ENCODE assay signal across 2 cellular contexts in the genomic region with DNA sequence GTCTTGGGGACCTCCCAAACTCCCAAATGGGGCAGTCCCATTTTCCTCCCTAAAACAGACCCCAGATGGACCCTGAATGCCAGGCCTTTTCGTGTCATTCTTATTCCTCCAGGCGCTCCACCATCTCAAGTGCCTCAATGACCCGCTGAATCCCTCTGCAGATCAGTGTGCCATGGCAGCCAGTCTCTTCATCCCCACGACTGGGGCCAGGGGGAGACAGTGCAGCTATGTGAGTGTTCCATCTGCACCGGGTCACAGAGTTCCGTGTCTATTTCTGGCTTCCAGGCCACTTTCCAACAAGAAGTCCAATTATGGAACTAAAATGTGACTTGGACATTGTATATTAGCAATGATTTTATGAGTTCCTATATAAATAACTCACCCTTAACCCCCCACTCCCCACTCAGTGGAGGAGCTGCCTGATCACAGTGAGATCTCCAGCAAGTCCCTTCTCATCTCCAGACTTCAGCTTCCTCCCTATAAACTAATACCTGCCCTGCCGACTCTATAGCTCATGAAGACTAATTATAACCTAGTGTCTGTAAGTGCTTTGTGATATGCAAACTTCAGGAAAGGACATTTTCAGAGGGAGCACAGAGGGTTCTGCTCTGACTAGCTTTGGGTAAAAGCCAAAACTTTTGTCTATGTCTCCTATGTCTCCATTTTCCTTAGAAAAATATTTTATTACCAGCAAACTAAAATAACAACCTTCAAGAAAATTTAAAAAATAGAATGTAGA.
TF ChIP-seq lines count a peak whose summit lies in the region.

No MANE protein-coding gene starts in this region.

TF ChIP-seq in liver, 16 proteins besides CTCF, POLR2A, EP300 and RAD21:
- TF ChIP-seq FOXA2 (IDR thresholded peaks at IDR 0.05) = no peak
- no peak for TF ChIP-seq FOXA1 (IDR thresholded peaks at IDR 0.05)
- no peak for TF ChIP-seq EGR1 (IDR thresholded peaks at IDR 0.05; ENCODE audit: low read depth in 2 of 2)
- TF ChIP-seq RXRA (IDR thresholded peaks at IDR 0.05) = no peak
- TF ChIP-seq JUND (IDR thresholded peaks at IDR 0.05) = no peak
- TF ChIP-seq NR2F2 (IDR thresholded peaks at IDR 0.05) = peak; percentile 48
- TF ChIP-seq YY1 (IDR thresholded peaks at IDR 0.05) = no peak
- no peak for TF ChIP-seq GABPA (IDR thresholded peaks at IDR 0.05 in 1 of 2, conservative IDR thresholded peaks at IDR 0.05 in 1 of 2)

TF ChIP-seq in HepG2, 621 proteins besides CTCF, POLR2A, EP300 and RAD21:
- TF ChIP-seq ZNF496 (CRISPR knock-in tag; IDR thresholded peaks at IDR 0.05; ENCODE audit: insufficient replicate concordance) (no peak), MTA3 (CRISPR knock-in tag; IDR thresholded peaks at IDR 0.05) (no peak), ZNF414 (CRISPR knock-in tag; IDR thresholded peaks at IDR 0.05) (no peak), ZNF224 (CRISPR knock-in tag; IDR thresholded peaks at IDR 0.05) (no peak), FOXK1 (CRISPR knock-in tag; IDR thresholded peaks at IDR 0.05; ENCODE audit: borderline replicate concordance, low read depth) (no peak), TERF1 (CRISPR knock-in tag; IDR thresholded peaks at IDR 0.05) (no peak), ZNF263 (CRISPR knock-in tag; IDR thresholded peaks at IDR 0.05) (no peak), ZNF407 (CRISPR knock-in tag; IDR thresholded peaks at IDR 0.05; ENCODE audit: not compliant biosample characterization) (no peak), ZZZ3 (CRISPR knock-in tag; IDR thresholded peaks at IDR 0.05; ENCODE audit: borderline replicate concordance) (no peak), HOXA9 (CRISPR knock-in tag; IDR thresholded peaks at IDR 0.05; ENCODE audit: borderline replicate concordance) (no peak), ZBTB20 (CRISPR knock-in tag; IDR thresholded peaks at IDR 0.05; ENCODE audit: borderline replicate concordance, low read depth) (no peak), PHF5A (CRISPR knock-in tag; IDR thresholded peaks at IDR 0.05; ENCODE audit: low read depth, unreplicated experiment) (no peak)
- TF ChIP-seq, protein P1, sequence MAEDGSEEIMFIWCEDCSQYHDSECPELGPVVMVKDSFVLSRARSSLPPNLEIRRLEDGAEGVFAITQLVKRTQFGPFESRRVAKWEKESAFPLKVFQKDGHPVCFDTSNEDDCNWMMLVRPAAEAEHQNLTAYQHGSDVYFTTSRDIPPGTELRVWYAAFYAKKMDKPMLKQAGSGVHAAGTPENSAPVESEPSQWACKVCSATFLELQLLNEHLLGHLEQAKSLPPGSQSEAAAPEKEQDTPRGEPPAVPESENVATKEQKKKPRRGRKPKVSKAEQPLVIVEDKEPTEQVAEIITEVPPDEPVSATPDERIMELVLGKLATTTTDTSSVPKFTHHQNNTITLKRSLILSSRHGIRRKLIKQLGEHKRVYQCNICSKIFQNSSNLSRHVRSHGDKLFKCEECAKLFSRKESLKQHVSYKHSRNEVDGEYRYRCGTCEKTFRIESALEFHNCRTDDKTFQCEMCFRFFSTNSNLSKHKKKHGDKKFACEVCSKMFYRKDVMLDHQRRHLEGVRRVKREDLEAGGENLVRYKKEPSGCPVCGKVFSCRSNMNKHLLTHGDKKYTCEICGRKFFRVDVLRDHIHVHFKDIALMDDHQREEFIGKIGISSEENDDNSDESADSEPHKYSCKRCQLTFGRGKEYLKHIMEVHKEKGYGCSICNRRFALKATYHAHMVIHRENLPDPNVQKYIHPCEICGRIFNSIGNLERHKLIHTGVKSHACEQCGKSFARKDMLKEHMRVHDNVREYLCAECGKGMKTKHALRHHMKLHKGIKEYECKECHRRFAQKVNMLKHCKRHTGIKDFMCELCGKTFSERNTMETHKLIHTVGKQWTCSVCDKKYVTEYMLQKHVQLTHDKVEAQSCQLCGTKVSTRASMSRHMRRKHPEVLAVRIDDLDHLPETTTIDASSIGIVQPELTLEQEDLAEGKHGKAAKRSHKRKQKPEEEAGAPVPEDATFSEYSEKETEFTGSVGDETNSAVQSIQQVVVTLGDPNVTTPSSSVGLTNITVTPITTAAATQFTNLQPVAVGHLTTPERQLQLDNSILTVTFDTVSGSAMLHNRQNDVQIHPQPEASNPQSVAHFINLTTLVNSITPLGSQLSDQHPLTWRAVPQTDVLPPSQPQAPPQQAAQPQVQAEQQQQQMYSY (CRISPR knock-in tag; IDR thresholded peaks at IDR 0.05) = no peak
